ENCODE assay signal across 1 cellular context in genomic region chr2:112936927-112937232, GRCh38.
A peak's percentile ranks its signal among the peaks of the same experiment; 100 is the strongest.
TF ChIP-seq lines count a peak whose summit lies in the region.

No MANE protein-coding gene starts in this region.

TF ChIP-seq in K562, 482 proteins besides CTCF, POLR2A, EP300 and RAD21:
- no peak for TF ChIP-seq ZBTB1 (CRISPR knock-in tag; IDR thresholded peaks at IDR 0.05; ENCODE audit: borderline replicate concordance, low read depth)
- no peak for TF ChIP-seq ZNF354B (CRISPR knock-in tag; IDR thresholded peaks at IDR 0.05)
- TF ChIP-seq ADNP (tag; IDR thresholded peaks at IDR 0.05): 0 out of 2 replicates have a peak, but pooled peaks have one; percentile 1
- TF ChIP-seq TEAD2 (tag; IDR thresholded peaks at IDR 0.05): no peak
- TF ChIP-seq MCM5 (IDR thresholded peaks at IDR 0.05; ENCODE audit: low read depth): no peak
- TF ChIP-seq ZNF146 (CRISPR knock-in tag; IDR thresholded peaks at IDR 0.05; ENCODE audit: unreplicated experiment): no peak
- TF ChIP-seq KLF16 (IDR thresholded peaks at IDR 0.05): no peak
- TF ChIP-seq POLR2B (IDR thresholded peaks at IDR 0.05; ENCODE audit: low read depth, partially characterized antibody): peak; percentile 38
- no peak for TF ChIP-seq BACH1 (tag; IDR thresholded peaks at IDR 0.05)
- peak; percentile 69 for TF ChIP-seq GTF2E2 (tag; IDR thresholded peaks at IDR 0.05)
- TF ChIP-seq ETV5 (CRISPR knock-in tag; IDR thresholded peaks at IDR 0.05; ENCODE audit: low read depth): 0 out of 2 replicates have a peak, but pooled peaks have one; percentile 2
- TF ChIP-seq POLR2AphosphoS5 (IDR thresholded peaks at IDR 0.05; ENCODE audit: control insufficient read depth, insufficient read depth, low read depth, low read length): 0 out of 2 replicates have a peak, but pooled peaks have one; percentile 35
- no peak for TF ChIP-seq MTA2 (IDR thresholded peaks at IDR 0.05; ENCODE audit: low read depth)
- TF ChIP-seq EHMT2 (IDR thresholded peaks at IDR 0.05): no peak
- TF ChIP-seq PML (IDR thresholded peaks at IDR 0.05; ENCODE audit: low read length): peak; percentile 70; the same call in 1 of the 2 replicates
- TF ChIP-seq POLR2H (tag; IDR thresholded peaks at IDR 0.05; ENCODE audit: low read depth): peak; percentile 42; the same call in 1 of the 2 replicates
- TF ChIP-seq CBFB (CRISPR knock-in tag; IDR thresholded peaks at IDR 0.05): no peak
- TF ChIP-seq, protein P1, sequence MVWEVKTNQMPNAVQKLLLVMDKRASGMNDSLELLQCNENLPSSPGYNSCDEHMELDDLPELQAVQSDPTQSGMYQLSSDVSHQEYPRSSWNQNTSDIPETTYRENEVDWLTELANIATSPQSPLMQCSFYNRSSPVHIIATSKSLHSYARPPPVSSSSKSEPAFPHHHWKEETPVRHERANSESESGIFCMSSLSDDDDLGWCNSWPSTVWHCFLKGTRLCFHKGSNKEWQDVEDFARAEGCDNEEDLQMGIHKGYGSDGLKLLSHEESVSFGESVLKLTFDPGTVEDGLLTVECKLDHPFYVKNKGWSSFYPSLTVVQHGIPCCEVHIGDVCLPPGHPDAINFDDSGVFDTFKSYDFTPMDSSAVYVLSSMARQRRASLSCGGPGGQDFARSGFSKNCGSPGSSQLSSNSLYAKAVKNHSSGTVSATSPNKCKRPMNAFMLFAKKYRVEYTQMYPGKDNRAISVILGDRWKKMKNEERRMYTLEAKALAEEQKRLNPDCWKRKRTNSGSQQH (CRISPR knock-in tag; IDR thresholded peaks at IDR 0.05): 0 out of 2 replicates have a peak, but pooled peaks have one; percentile 11
- no peak for TF ChIP-seq HLTF (IDR thresholded peaks at IDR 0.05)
- TF ChIP-seq ZNF239 (CRISPR knock-in tag; IDR thresholded peaks at IDR 0.05): no peak
- peak; percentile 33; the same call in 1 of the 2 replicates for TF ChIP-seq SUPT5H (IDR thresholded peaks at IDR 0.05)
